In genomic region chr20:43304598-43304997, GRCh38 we compare ENCODE assay signal across 11 cellular contexts.
"Had no signal": no experiment of that assay in that cellular context is flagged by ENCODE, and none has a peak within 500 bp of the region (broad histone marks: within the 10 kb centered on the region; RNA-seq: fewer than 3 reads in every experiment).

No MANE protein-coding gene starts in this region.

- H3K4me3 ChIP-seq: GM23248, GM23338, HAP-1 had no signal

- FAIRE-seq: H1, H54 had no signal

- H3K36me3 ChIP-seq: HAP-1 had no signal

- H3K4me1 ChIP-seq: HAP-1 had no signal

- DNase-seq: GM23248, GOT3, H7, H9, HCEC 1CT, HFFc6 had no signal

- H3K9ac ChIP-seq: GM23248 had no signal

- H3K9me3 ChIP-seq: HAP-1 had no signal

- ATAC-seq: GM23338, HCT116 had no signal

- H2AFZ ChIP-seq: GM23248, GM23338 had no signal

- H3K4me2 ChIP-seq: GM23338 had no signal

- H3K27ac ChIP-seq: GM23248 had no signal
